ENCODE assay signal across 1 cellular context in genomic region chr6:109690740-109691687, GRCh38.
TF ChIP-seq lines count a peak whose summit lies in the region.

TSS of gene AK9 (minus strand) at chr6:109691202. CDS start at chr6:109675745, 15,457 bp downstream.
TSS of gene FIG4 (plus strand) at chr6:109691296. CDS start at chr6:109691436, 140 bp downstream.

TF ChIP-seq in GM12878, 131 proteins besides CTCF, POLR2A, EP300 and RAD21 (continued from another document and continues in another):
- TF ChIP-seq CUX1 (IDR thresholded peaks at IDR 0.05; ENCODE audit: insufficient replicate concordance, low read depth, low read length): no peak
- peak; percentile 70 for TF ChIP-seq SIX5 (IDR thresholded peaks at IDR 0.05; ENCODE audit: low read depth, low read length, severe bottlenecking)
- no peak for TF ChIP-seq BCL11A (IDR thresholded peaks at IDR 0.05; ENCODE audit: low read depth, low read length)
- 0 out of 4 replicates have a peak, but pooled peaks have one; percentile 2 to 19 for TF ChIP-seq BHLHE40 (IDR thresholded peaks at IDR 0.05; ENCODE audit: borderline replicate concordance in 1 of 2, low read depth in 2 of 2, low read length in 1 of 2)
- no peak for TF ChIP-seq JUNB (IDR thresholded peaks at IDR 0.05)
- TF ChIP-seq TCF12 (IDR thresholded peaks at IDR 0.05; ENCODE audit: low read depth, low read length): no peak
- no peak for TF ChIP-seq EZH2 (IDR thresholded peaks at IDR 0.05; ENCODE audit: borderline replicate concordance, control insufficient read depth, low read depth, low read length)
- peak; percentile 30 for TF ChIP-seq E4F1 (IDR thresholded peaks at IDR 0.05; ENCODE audit: borderline replicate concordance, partially characterized antibody)
- TF ChIP-seq, protein P1, sequence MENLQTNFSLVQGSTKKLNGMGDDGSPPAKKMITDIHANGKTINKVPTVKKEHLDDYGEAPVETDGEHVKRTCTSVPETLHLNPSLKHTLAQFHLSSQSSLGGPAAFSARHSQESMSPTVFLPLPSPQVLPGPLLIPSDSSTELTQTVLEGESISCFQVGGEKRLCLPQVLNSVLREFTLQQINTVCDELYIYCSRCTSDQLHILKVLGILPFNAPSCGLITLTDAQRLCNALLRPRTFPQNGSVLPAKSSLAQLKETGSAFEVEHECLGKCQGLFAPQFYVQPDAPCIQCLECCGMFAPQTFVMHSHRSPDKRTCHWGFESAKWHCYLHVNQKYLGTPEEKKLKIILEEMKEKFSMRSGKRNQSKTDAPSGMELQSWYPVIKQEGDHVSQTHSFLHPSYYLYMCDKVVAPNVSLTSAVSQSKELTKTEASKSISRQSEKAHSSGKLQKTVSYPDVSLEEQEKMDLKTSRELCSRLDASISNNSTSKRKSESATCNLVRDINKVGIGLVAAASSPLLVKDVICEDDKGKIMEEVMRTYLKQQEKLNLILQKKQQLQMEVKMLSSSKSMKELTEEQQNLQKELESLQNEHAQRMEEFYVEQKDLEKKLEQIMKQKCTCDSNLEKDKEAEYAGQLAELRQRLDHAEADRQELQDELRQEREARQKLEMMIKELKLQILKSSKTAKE (IDR thresholded peaks at IDR 0.05; ENCODE audit: low read depth, poor library complexity, severe bottlenecking): peak; percentile 55
- no peak for TF ChIP-seq BMI1 (IDR thresholded peaks at IDR 0.05; ENCODE audit: borderline replicate concordance)
- TF ChIP-seq CBX5 (IDR thresholded peaks at IDR 0.05; ENCODE audit: low read depth): no peak
- no peak for TF ChIP-seq PML (IDR thresholded peaks at IDR 0.05; ENCODE audit: low read length)
- no peak for TF ChIP-seq ZNF217 (IDR thresholded peaks at IDR 0.05)
- TF ChIP-seq, protein P2, sequence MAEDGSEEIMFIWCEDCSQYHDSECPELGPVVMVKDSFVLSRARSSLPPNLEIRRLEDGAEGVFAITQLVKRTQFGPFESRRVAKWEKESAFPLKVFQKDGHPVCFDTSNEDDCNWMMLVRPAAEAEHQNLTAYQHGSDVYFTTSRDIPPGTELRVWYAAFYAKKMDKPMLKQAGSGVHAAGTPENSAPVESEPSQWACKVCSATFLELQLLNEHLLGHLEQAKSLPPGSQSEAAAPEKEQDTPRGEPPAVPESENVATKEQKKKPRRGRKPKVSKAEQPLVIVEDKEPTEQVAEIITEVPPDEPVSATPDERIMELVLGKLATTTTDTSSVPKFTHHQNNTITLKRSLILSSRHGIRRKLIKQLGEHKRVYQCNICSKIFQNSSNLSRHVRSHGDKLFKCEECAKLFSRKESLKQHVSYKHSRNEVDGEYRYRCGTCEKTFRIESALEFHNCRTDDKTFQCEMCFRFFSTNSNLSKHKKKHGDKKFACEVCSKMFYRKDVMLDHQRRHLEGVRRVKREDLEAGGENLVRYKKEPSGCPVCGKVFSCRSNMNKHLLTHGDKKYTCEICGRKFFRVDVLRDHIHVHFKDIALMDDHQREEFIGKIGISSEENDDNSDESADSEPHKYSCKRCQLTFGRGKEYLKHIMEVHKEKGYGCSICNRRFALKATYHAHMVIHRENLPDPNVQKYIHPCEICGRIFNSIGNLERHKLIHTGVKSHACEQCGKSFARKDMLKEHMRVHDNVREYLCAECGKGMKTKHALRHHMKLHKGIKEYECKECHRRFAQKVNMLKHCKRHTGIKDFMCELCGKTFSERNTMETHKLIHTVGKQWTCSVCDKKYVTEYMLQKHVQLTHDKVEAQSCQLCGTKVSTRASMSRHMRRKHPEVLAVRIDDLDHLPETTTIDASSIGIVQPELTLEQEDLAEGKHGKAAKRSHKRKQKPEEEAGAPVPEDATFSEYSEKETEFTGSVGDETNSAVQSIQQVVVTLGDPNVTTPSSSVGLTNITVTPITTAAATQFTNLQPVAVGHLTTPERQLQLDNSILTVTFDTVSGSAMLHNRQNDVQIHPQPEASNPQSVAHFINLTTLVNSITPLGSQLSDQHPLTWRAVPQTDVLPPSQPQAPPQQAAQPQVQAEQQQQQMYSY (CRISPR knock-in tag; IDR thresholded peaks at IDR 0.05): no peak
- no peak for TF ChIP-seq SREBF1 (IDR thresholded peaks at IDR 0.05; ENCODE audit: low read length)
- TF ChIP-seq IRF5 (IDR thresholded peaks at IDR 0.05; ENCODE audit: borderline replicate concordance): no peak
- TF ChIP-seq SPI1 (IDR thresholded peaks at IDR 0.05; ENCODE audit: borderline replicate concordance, insufficient read depth, low read depth, low read length): peak; percentile 48; the same call in 1 of the 2 replicates
- TF ChIP-seq ZNF24 (IDR thresholded peaks at IDR 0.05): no peak
- TF ChIP-seq GATAD2B (conservative IDR thresholded peaks at IDR 0.05; ENCODE audit: low read depth): 0 out of 2 replicates have a peak, but pooled peaks have one; percentile 33
- no peak; the same call in none of the 2 replicates for TF ChIP-seq NBN (IDR thresholded peaks at IDR 0.05)
- 0 out of 2 replicates have a peak, but pooled peaks have one; percentile 18 for TF ChIP-seq SMAD5 (IDR thresholded peaks at IDR 0.05; ENCODE audit: low read depth)
- no peak for TF ChIP-seq STAT3 (IDR thresholded peaks at IDR 0.05; ENCODE audit: low read depth, low read length)
- no peak for TF ChIP-seq CHD1 (IDR thresholded peaks at IDR 0.05; ENCODE audit: low read depth, low read length)
- TF ChIP-seq ZNF207 (IDR thresholded peaks at IDR 0.05; ENCODE audit: borderline replicate concordance): peak; percentile 28; the same call in 1 of the 2 replicates
- TF ChIP-seq, protein P3, sequence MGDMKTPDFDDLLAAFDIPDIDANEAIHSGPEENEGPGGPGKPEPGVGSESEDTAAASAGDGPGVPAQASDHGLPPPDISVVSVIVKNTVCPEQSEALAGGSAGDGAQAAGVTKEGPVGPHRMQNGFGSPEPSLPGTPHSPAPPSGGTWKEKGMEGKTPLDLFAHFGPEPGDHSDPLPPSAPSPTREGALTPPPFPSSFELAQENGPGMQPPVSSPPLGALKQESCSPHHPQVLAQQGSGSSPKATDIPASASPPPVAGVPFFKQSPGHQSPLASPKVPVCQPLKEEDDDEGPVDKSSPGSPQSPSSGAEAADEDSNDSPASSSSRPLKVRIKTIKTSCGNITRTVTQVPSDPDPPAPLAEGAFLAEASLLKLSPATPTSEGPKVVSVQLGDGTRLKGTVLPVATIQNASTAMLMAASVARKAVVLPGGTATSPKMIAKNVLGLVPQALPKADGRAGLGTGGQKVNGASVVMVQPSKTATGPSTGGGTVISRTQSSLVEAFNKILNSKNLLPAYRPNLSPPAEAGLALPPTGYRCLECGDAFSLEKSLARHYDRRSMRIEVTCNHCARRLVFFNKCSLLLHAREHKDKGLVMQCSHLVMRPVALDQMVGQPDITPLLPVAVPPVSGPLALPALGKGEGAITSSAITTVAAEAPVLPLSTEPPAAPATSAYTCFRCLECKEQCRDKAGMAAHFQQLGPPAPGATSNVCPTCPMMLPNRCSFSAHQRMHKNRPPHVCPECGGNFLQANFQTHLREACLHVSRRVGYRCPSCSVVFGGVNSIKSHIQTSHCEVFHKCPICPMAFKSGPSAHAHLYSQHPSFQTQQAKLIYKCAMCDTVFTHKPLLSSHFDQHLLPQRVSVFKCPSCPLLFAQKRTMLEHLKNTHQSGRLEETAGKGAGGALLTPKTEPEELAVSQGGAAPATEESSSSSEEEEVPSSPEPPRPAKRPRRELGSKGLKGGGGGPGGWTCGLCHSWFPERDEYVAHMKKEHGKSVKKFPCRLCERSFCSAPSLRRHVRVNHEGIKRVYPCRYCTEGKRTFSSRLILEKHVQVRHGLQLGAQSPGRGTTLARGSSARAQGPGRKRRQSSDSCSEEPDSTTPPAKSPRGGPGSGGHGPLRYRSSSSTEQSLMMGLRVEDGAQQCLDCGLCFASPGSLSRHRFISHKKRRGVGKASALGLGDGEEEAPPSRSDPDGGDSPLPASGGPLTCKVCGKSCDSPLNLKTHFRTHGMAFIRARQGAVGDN (IDR thresholded peaks at IDR 0.05): no peak
- no peak for TF ChIP-seq SUZ12 (IDR thresholded peaks at IDR 0.05; ENCODE audit: unreplicated experiment)
- peak; percentile 64; the same call in 1 of the 2 replicates for TF ChIP-seq CREB1 (IDR thresholded peaks at IDR 0.05; ENCODE audit: low read depth)
- TF ChIP-seq NKRF (conservative IDR thresholded peaks at IDR 0.05): peak; percentile 60
- TF ChIP-seq CREM (IDR thresholded peaks at IDR 0.05; ENCODE audit: low read depth): peak; percentile 65; the same call in 1 of the 2 replicates
- TF ChIP-seq TCF3 (IDR thresholded peaks at IDR 0.05; ENCODE audit: borderline replicate concordance, insufficient read depth, low read depth, low read length): no peak
- TF ChIP-seq, protein P4, sequence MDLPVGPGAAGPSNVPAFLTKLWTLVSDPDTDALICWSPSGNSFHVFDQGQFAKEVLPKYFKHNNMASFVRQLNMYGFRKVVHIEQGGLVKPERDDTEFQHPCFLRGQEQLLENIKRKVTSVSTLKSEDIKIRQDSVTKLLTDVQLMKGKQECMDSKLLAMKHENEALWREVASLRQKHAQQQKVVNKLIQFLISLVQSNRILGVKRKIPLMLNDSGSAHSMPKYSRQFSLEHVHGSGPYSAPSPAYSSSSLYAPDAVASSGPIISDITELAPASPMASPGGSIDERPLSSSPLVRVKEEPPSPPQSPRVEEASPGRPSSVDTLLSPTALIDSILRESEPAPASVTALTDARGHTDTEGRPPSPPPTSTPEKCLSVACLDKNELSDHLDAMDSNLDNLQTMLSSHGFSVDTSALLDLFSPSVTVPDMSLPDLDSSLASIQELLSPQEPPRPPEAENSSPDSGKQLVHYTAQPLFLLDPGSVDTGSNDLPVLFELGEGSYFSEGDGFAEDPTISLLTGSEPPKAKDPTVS (IDR thresholded peaks at IDR 0.05; ENCODE audit: low read depth, low read length): no peak
